ENCODE assay signal across 1 cellular context in genomic region chr18:28009589-28009988, GRCh38.
TF ChIP-seq lines count a peak whose summit lies in the region.

No MANE protein-coding gene starts in this region.

TF ChIP-seq in SK-N-SH, 30 proteins besides CTCF, POLR2A, EP300 and RAD21 (continued from another document):
- TF ChIP-seq, protein P1, sequence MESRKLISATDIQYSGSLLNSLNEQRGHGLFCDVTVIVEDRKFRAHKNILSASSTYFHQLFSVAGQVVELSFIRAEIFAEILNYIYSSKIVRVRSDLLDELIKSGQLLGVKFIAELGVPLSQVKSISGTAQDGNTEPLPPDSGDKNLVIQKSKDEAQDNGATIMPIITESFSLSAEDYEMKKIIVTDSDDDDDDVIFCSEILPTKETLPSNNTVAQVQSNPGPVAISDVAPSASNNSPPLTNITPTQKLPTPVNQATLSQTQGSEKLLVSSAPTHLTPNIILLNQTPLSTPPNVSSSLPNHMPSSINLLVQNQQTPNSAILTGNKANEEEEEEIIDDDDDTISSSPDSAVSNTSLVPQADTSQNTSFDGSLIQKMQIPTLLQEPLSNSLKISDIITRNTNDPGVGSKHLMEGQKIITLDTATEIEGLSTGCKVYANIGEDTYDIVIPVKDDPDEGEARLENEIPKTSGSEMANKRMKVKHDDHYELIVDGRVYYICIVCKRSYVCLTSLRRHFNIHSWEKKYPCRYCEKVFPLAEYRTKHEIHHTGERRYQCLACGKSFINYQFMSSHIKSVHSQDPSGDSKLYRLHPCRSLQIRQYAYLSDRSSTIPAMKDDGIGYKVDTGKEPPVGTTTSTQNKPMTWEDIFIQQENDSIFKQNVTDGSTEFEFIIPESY (IDR thresholded peaks at IDR 0.05; ENCODE audit: borderline replicate concordance, low read depth) = no peak
- TF ChIP-seq, protein P2, sequence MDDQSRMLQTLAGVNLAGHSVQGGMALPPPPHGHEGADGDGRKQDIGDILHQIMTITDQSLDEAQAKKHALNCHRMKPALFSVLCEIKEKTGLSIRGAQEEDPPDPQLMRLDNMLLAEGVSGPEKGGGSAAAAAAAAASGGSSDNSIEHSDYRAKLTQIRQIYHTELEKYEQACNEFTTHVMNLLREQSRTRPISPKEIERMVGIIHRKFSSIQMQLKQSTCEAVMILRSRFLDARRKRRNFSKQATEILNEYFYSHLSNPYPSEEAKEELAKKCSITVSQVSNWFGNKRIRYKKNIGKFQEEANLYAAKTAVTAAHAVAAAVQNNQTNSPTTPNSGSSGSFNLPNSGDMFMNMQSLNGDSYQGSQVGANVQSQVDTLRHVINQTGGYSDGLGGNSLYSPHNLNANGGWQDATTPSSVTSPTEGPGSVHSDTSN (IDR thresholded peaks at IDR 0.05) = no peak
